ENCODE assay signal across 8 cellular contexts in genomic region chr5:141135030-141135717, GRCh38. TPM values are rescaled to one million over a fixed set of nuclear protein-coding genes. Genes with fewer than 3 reads are reported as not detected.
A peak's percentile ranks its signal among the peaks of the same experiment; 100 is the strongest.
DNase-seq lines count a peak whose midpoint lies in the region; ATAC-seq, FAIRE-seq and TF ChIP-seq lines count a peak whose summit lies in the region.

PCDHB5 (plus strand) TSS chr5:141135206; CDS start chr5:141135435, 229 bp downstream.

- H3K4ac ChIP-seq in H1 (replicated peaks; ENCODE audit: insufficient read length, low read depth, low read length) = no peak within 1 kb of the TSS

- H3K4me1 ChIP-seq in SK-N-SH (ENCODE audit: control insufficient read depth in 1 of 2, insufficient read depth in 2 of 2, low read depth in 1 of 2, low read length in 1 of 2) = no peaks in the 10 kb centered on the region
- no peaks in the 10 kb centered on the region for H3K4me1 ChIP-seq in H1 (replicated peaks in 1 of 4; ENCODE audit: control insufficient read depth in 3 of 4, insufficient read depth in 4 of 4, low read length in 3 of 4)
- no peaks in the 10 kb centered on the region for H3K4me1 ChIP-seq in neuron (ENCODE audit: insufficient read depth, low read length)

- H3K79me1 ChIP-seq in H1 (ENCODE audit: low read depth, low read length) = no peaks in the 10 kb centered on the region

- no peak within 1 kb of the TSS for H3K27ac ChIP-seq in SK-N-SH (ENCODE audit: low read depth in 2 of 2, low read length in 1 of 2)
- H3K27ac ChIP-seq in H1 (ENCODE audit: low read depth, low read length) = peak within 1 kb of the TSS; percentile 70

- H3F3A ChIP-seq in SK-N-SH (replicated peaks; ENCODE audit: insufficient read depth) = no peaks in the 10 kb centered on the region

- H4K8ac ChIP-seq in H1 (ENCODE audit: extremely low read depth, insufficient read depth, low read length) = peak within 1 kb of the TSS; percentile 30; the same call in 1 of the 2 replicates

- no peak within 1 kb of the TSS for H3K56ac ChIP-seq in H1 (replicated peaks; ENCODE audit: insufficient read length, low read depth, low read length)

- DNase-seq in SK-N-SH (no peak), NCI-H748 (lab: John Stamatoyannopoulos, UW; ENCODE audit: unreplicated experiment) (peak; percentile 90), H1 (ENCODE audit: low read depth in 1 of 2, low spot score in 2 of 2) (peak in 1 of 2 experiments; percentile 86), H4 (ENCODE audit: low spot score) (no peak)

- H3K27me3 ChIP-seq in SK-N-SH (ENCODE audit: insufficient read depth) (no peaks in the 10 kb centered on the region), H1 (replicated peaks in 1 of 4; ENCODE audit: control insufficient read depth in 3 of 4, extremely low read depth in 1 of 4, insufficient read depth in 3 of 4, low read length in 3 of 4) (no peaks in the 10 kb centered on the region), neuron (ENCODE audit: insufficient read depth, low read length) (no peaks in the 10 kb centered on the region)

- no peak within 1 kb of the TSS for H3K23ac ChIP-seq in H1 (ENCODE audit: insufficient read length)

- no peak within 1 kb of the TSS for H2BK20ac ChIP-seq in H1 (ENCODE audit: low read length)

- CTCF ChIA-PET in SK-N-SH (lab: Yijun Ruan, JAX) = interaction anchor here (1.1 to 1.6 kb wide), 2 partner anchors 15 to 42 kb away, joined by 4 to 5 read pairs; partner anchors contain the start of gene PCDHB6
- CTCF ChIA-PET in H1 (lab: Charles Lee; ENCODE audit: partially characterized antibody) = interaction anchor here (0.6 to 2.4 kb wide), 51 partner anchors 9 to 429 kb away, joined by 3 to 29 read pairs (median 5); partner anchors contain the start of genes PCDHB10, PCDHB11, PCDHB12 and PCDHB14

- H4K20me1 ChIP-seq in SK-N-SH (ENCODE audit: insufficient read depth) (no peaks in the 10 kb centered on the region), H1 (replicated peaks in 1 of 2; ENCODE audit: control insufficient read depth in 1 of 2, insufficient read depth in 2 of 2, low read length in 2 of 2) (no peaks in the 10 kb centered on the region)

- H2AK5ac ChIP-seq in H1 (ENCODE audit: low read depth, low read length) = peak within 1 kb of the TSS; percentile 40; the same call in 1 of the 2 replicates

- H3K9ac ChIP-seq in SK-N-SH = no peak within 1 kb of the TSS
- H3K9ac ChIP-seq in H1 (replicated peaks in 1 of 4; ENCODE audit: extremely low read depth in 1 of 4, low read depth in 3 of 4, low read length in 3 of 4) = peak within 1 kb of the TSS in 3 of 4 experiments; percentile 80 to 98 (median 84); a peak in 6 of 7 replicates

- peak within 1 kb of the TSS; percentile 78 for H4K5ac ChIP-seq in H1 (ENCODE audit: insufficient read length, low read depth, low read length)

- H3K36me3 ChIP-seq in SK-N-SH (replicated peaks in 1 of 2; ENCODE audit: control insufficient read depth in 1 of 2, insufficient read depth in 2 of 2, low read length in 1 of 2) (no peaks in the 10 kb centered on the region), H1 (ENCODE audit: control insufficient read depth in 2 of 4, insufficient read depth in 4 of 4, low read length in 3 of 4) (peaks cover 0 to 12% (median 3%) of the 10 kb centered on the region in 4 experiments; a peak in 3 of 8 replicates), neuron (ENCODE audit: insufficient read depth, low read length) (peaks cover 3% of the 10 kb centered on the region)

- H3K4me3 ChIP-seq in SK-N-SH (ENCODE audit: low read depth in 2 of 2, low read length in 1 of 2) (no peak within 1 kb of the TSS; a peak in 2 of 4 replicates), H1 (ENCODE audit: extremely low read depth in 1 of 4, insufficient read depth in 2 of 4, low read depth in 3 of 4, low read length in 4 of 4) (peak within 1 kb of the TSS; percentile 60 to 98 (median 64)), neuron (ENCODE audit: low read length) (peak within 1 kb of the TSS; percentile 40)

- no peak within 1 kb of the TSS for H2AFZ ChIP-seq in SK-N-SH (ENCODE audit: low read depth)
- H2AFZ ChIP-seq in H1 (ENCODE audit: low read length) = peak within 1 kb of the TSS; percentile 76; the same call in 1 of the 2 replicates
- no peak within 1 kb of the TSS for H2AFZ ChIP-seq in neuron (ENCODE audit: low read depth, low read length)

- no peak within 1 kb of the TSS for H2BK15ac ChIP-seq in H1 (ENCODE audit: low read length)

- no peaks in the 10 kb centered on the region for H3K9me2 ChIP-seq in SK-N-SH

- POLR2A ChIA-PET in SK-N-SH (lab: Yijun Ruan, JAX) (no interaction called here), H1 (lab: Charles Lee; ENCODE audit: partially characterized antibody) (interaction anchor here (0.7 to 1.8 kb wide), 11 partner anchors 8 to 185 kb away, joined by 3 to 11 read pairs (median 4); partner anchors contain the start of genes PCDHB10, PCDHB16, PCDHB2 and PCDHB4)

- TF ChIP-seq EP300 in SK-N-SH (IDR thresholded peaks at IDR 0.05; ENCODE audit: borderline replicate concordance in 1 of 2, low read depth in 1 of 2, low read length in 1 of 2) = no peak
- no peak for TF ChIP-seq EP300 in H1 (IDR thresholded peaks at IDR 0.05; ENCODE audit: borderline replicate concordance in 1 of 2, low read depth in 2 of 2, low read length in 2 of 2)

- WGBS in SK-N-SH (ENCODE audit: low lambda C conversion rate) = 50% methylated on average over 22 of the region's 22 CpGs
- WGBS in H1 (ENCODE audit: extremely low coverage in 1 of 2, insufficient coverage in 1 of 2, insufficient read length in 1 of 2, insufficient replicate concordance in 2 of 2, low coverage in 1 of 2, low lambda C conversion rate in 2 of 2, missing lambda C conversion rate in 1 of 2), 2 experiments = 49% methylated on average over 22 of the region's 22 CpGs; no CpG with 5 or more reads in 1 of the 2 experiments

- ATAC-seq in SK-N-SH treated with all-trans-retinoic acid at 6 μM for 48 hours = no peak
- ATAC-seq in HG03460 (IDR thresholded peaks at IDR 0.05; ENCODE audit: unreplicated experiment) = no peak
- no peak for ATAC-seq in HG03039 (IDR thresholded peaks at IDR 0.05; ENCODE audit: unreplicated experiment)

- H2BK120ac ChIP-seq in H1 (replicated peaks; ENCODE audit: low read depth, low read length) = peak within 1 kb of the TSS; percentile 37

- H3K9me3 ChIP-seq in SK-N-SH (0 out of 2 replicates have a peak, but pooled peaks cover 3% of the 10 kb centered on the region), H1 (ENCODE audit: insufficient read depth in 2 of 2, low read depth in 1 of 2, low read length in 1 of 2) (peaks cover 20 to 31% of the 10 kb centered on the region in 2 experiments), neuron (ENCODE audit: low read length) (peaks cover 14% of the 10 kb centered on the region)

- peak within 1 kb of the TSS; percentile 69; the same call in 1 of the 2 replicates for H2BK12ac ChIP-seq in H1 (ENCODE audit: low read depth, low read length)

- no peak within 1 kb of the TSS for H3K14ac ChIP-seq in H1 (ENCODE audit: insufficient read length)

- H3K23me2 ChIP-seq in H1 (ENCODE audit: low read depth, low read length) = 0 out of 2 replicates have a peak, but pooled peaks cover 2% of the 10 kb centered on the region

- no peak for TF ChIP-seq RAD21 in SK-N-SH (IDR thresholded peaks at IDR 0.05; ENCODE audit: low read length)
- peak; percentile 77 to 79 for TF ChIP-seq RAD21 in H1 (IDR thresholded peaks at IDR 0.05 in 1 of 2, conservative IDR thresholded peaks at IDR 0.05 in 1 of 2; ENCODE audit: low read depth in 2 of 2, low read length in 2 of 2)

- FAIRE-seq in H1 (lab: Jason Lieb, UNC) = peak; percentile 65

- peak in 1 of 2 experiments; percentile 49; a peak in 1 of 3 replicates for TF ChIP-seq POLR2A in H1 (IDR thresholded peaks at IDR 0.05; ENCODE audit: control extremely low read depth in 1 of 2, low read depth in 2 of 2, low read length in 2 of 2)

- peak; percentile 36 for TF ChIP-seq CTCF in SK-N-SH (IDR thresholded peaks at IDR 0.05)
- TF ChIP-seq CTCF in H1 (IDR thresholded peaks at IDR 0.05; ENCODE audit: control extremely low read depth in 1 of 3, insufficient read depth in 1 of 3, low read depth in 1 of 3, low read length in 3 of 3) = peak; percentile 43 to 77 (median 72)

- peak within 1 kb of the TSS; percentile 2 for H4K91ac ChIP-seq in H1 (replicated peaks; ENCODE audit: insufficient read length, low read length)

- H3K4me2 ChIP-seq in SK-N-SH = no peak within 1 kb of the TSS
- H3K4me2 ChIP-seq in H1 (ENCODE audit: insufficient read depth in 1 of 2, low read depth in 2 of 2, low read length in 2 of 2) = peak within 1 kb of the TSS; percentile 56 to 67

- H3K79me2 ChIP-seq in SK-N-SH (ENCODE audit: insufficient read depth) (no peaks in the 10 kb centered on the region), H1 (ENCODE audit: control insufficient read depth in 1 of 2, insufficient read depth in 2 of 2, low read length in 2 of 2) (no peaks in the 10 kb centered on the region)

- peak within 1 kb of the TSS; percentile 76; the same call in 1 of the 2 replicates for H2BK5ac ChIP-seq in H1 (ENCODE audit: low read depth, low read length)

- peak within 1 kb of the TSS; percentile 55 for H3K18ac ChIP-seq in H1 (ENCODE audit: extremely low read depth, low read length)

TF ChIP-seq in SK-N-SH, 30 proteins besides CTCF, POLR2A, EP300 and RAD21 (continues in another document):
- TF ChIP-seq JUND (IDR thresholded peaks at IDR 0.05) = no peak

TF ChIP-seq in SK-N-SH treated with all-trans-retinoic acid at 6 μM for 48 hours, 23 proteins besides CTCF, POLR2A, EP300 and RAD21 (continues in another document):
- TF ChIP-seq ZFP3 (CRISPR knock-in tag; IDR thresholded peaks at IDR 0.05) = no peak

TF ChIP-seq in H1, 55 proteins besides CTCF, POLR2A, EP300 and RAD21 (continues in another document):
- TF ChIP-seq NRF1 (IDR thresholded peaks at IDR 0.05; ENCODE audit: low read depth, low read length) (no peak), YY1 (IDR thresholded peaks at IDR 0.05; ENCODE audit: low read depth, low read length) (peak; percentile 94), CTBP2 (IDR thresholded peaks at IDR 0.05; ENCODE audit: borderline replicate concordance, insufficient read depth, insufficient read length, low read length) (no peak)

RNA-seq across cellular contexts. Expression of gene PCDHB5, which starts in this region (rescaled TPM):
- polyA plus RNA-seq in SK-N-SH (2012; rRNA removed) (0.08 and 0.10 TPM in 2 replicates), H1 (2011; rRNA removed) (8.2 and 12.5 TPM in 2 replicates)
- polyA plus RNA-seq in SK-N-SH (2012; cell fraction: cytosol; rRNA removed) = 0.04 TPM in 2 replicates
- polyA plus RNA-seq in SK-N-SH (2012; cell fraction: nucleus; rRNA removed) = 0.80 and 0.85 TPM in 2 replicates
- total RNA-seq in H1 (2021; fragmentation: NEBNext Ultra II Directional; extraction: Animal tissue kit (Norgen Biotek cat#: 25700)) = 2.4 and 2.8 TPM in 2 replicates
- 12.9 TPM for polyA plus RNA-seq in H1 (2011; cell fraction: cytosol; rRNA removed)
- 24.4 TPM for polyA plus RNA-seq in H1 (2011; cell fraction: nucleus; rRNA removed)
- polyA plus RNA-seq in H1 (2012, experiment 1 of 2) = 7.2 to 8.9 TPM (median 7.9 TPM) in 4 replicates
- polyA plus RNA-seq in H1 (2012, experiment 2 of 2) = 7.3 TPM
- polyA plus RNA-seq in H1 (2013, experiment 1 of 2) = 10.3 TPM
- polyA plus RNA-seq in H1 (2013, experiment 2 of 2) = 8.7 TPM
- 6.1 and 6.8 TPM in 2 replicates for polyA minus RNA-seq in H1 (2011; rRNA and poly(A)+ RNA removed)
- 9.2 TPM for polyA minus RNA-seq in H1 (2011; cell fraction: cytosol; rRNA and poly(A)+ RNA removed)
- 25.2 TPM for polyA minus RNA-seq in H1 (2011; cell fraction: nucleus; rRNA and poly(A)+ RNA removed)
- 1.0 and 1.2 TPM in 2 replicates for total RNA-seq in H4 (2014; rRNA removed; shearing (Covaris generic))

Comparison
In these comparisons a context has a peak if more than half of its experiments do, and no peak if none do; other contexts are left out.
1. H3K4me3 ChIP-seq: peak in H1 (4 of 4) and neuron (single experiment); none in SK-N-SH (0 of 2).
2. Of the 17 proteins assayed by ChIP-seq in both H1 and SK-N-SH: peak only in H1: POLR2AphosphoS5, RAD21, TAF1 and YY1; only in SK-N-SH: none; in both: CTCF; in neither: 12.